Comparison of ENCODE assay signal across 8 cellular contexts in the genomic region with DNA sequence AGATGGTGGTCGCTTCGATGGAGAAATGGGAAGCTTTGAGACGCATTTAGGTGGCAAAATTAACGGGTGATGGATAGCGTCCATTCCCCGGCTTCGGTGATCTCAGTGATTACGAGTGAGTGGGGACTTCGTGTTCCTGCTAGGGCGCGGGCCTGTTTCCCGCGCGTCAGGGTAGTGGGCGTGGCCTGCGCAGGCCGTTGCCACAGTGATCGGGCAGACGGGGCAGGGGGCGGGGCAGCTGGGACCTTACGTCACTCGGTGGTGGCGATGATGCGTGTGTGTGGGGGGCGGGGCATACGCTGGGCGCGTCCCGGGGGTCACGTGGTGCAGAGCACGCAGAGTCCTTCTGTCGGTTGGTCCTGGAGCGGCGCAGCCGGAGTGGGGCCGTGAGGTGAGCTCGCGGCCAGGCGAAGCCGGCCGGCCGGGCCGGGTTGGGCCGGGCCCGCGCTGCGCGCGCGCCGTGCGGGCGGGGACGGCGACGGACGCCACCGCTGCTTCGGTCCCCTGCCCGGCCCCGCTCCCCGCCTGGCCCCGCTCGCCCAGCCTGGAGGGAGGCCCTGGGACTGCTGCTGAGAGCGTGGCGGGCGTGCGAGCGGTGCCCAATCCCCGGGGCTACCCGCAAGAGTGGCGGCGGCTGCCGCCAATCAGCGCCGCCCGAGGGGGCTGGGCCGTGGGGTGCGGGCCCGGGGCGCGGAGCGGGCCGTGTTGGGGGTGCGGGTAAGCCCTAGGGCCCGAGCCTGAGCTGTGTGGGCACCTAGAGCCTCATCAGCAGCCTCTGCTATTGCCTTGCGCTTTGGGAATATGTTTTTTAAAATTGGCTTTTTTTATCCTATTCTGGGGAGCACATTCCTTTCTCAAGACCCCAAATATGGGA. TPM values are rescaled to one million over a fixed set of nuclear protein-coding genes. Genes with fewer than 3 reads are reported as not detected.
DNase-seq lines count a peak whose midpoint lies in the region; ATAC-seq and TF ChIP-seq lines count a peak whose summit lies in the region.

A gene (plus strand): TSS at position 327 of the 874 bp plus-strand sequence. CDS start 29,508 bp downstream, outside the sequence.

- no peak for TF ChIP-seq CTCF in PC-9 (conservative IDR thresholded peaks at IDR 0.05)
- TF ChIP-seq CTCF in epithelial cell of proximal tubule (conservative IDR thresholded peaks at IDR 0.05; ENCODE audit: low read depth, low read length), result no peak

- peaks cover 43% of the 10 kb centered on the region for H3K79me2 ChIP-seq in PC-9 (ENCODE audit: low read depth)

- peaks cover 10% of the 10 kb centered on the region; the same call in 1 of the 2 replicates for H3K36me3 ChIP-seq in PC-9 (ENCODE audit: low read depth)
- H3K36me3 ChIP-seq in mucosa of rectum (ENCODE audit: control insufficient read depth in 2 of 2, insufficient read depth in 2 of 2, low read length in 2 of 2), result peaks cover 0 to 7% of the 10 kb centered on the region in 2 donors

- H3K4me2 ChIP-seq in PC-9, result peak within 1 kb of the TSS; percentile 100

- CTCF ChIA-PET in PC-9 (lab: Charles Lee), result interaction anchor here (0.7 to 1.8 kb wide), 2 partner anchors 29 to 183 kb away, joined by 3 to 9 read pairs; a partner anchor contains a TSS

- in situ Hi-C loops in KBM-7 (cut with MboI; ENCODE audit: low pct_unique_long_range_greater_than_20kb, low sequenced_read_pairs), result no loop called here

- BruUV-seq in PC-9 (replicated peaks; lab: Mats Ljungman, UMichigan), result no TSS peak

- H3K9me3 ChIP-seq in PC-9 (ENCODE audit: insufficient read depth, low read depth) (no peaks in the 10 kb centered on the region), mucosa of rectum (ENCODE audit: control insufficient read depth in 2 of 2, low read length in 2 of 2) (no peaks in the 10 kb centered on the region)

- ATAC-seq in GM21717 (IDR thresholded peaks at IDR 0.05; ENCODE audit: unreplicated experiment), result peak; percentile 83

- H3K27ac ChIP-seq in PC-9, result no peak within 1 kb of the TSS
- peak within 1 kb of the TSS; percentile 72 to 82 for H3K27ac ChIP-seq in mucosa of rectum (ENCODE audit: low read depth in 2 of 2, low read length in 2 of 2)

- peak within 1 kb of the TSS; percentile 87 to 95 for H3K9ac ChIP-seq in mucosa of rectum (ENCODE audit: low read depth in 1 of 2, low read length in 2 of 2)

- H3K4me3 ChIP-seq in PC-9 (peak within 1 kb of the TSS; percentile 87), epithelial cell of proximal tubule (ENCODE audit: low read depth, low read length) (peak within 1 kb of the TSS; percentile 83), mucosa of rectum (ENCODE audit: low read length in 2 of 2) (peak within 1 kb of the TSS; percentile 86 to 96)

- no peaks in the 10 kb centered on the region for H3K27me3 ChIP-seq in PC-9 (ENCODE audit: insufficient read depth, low read depth)
- H3K27me3 ChIP-seq in mucosa of rectum (ENCODE audit: control insufficient read depth in 2 of 2, insufficient read depth in 2 of 2, low read length in 2 of 2), result no peaks in the 10 kb centered on the region

- H2AFZ ChIP-seq in PC-9, result peak within 1 kb of the TSS; percentile 85

- peak; percentile 99 for DNase-seq in DMS53 (lab: John Stamatoyannopoulos, UW)
- peak; percentile 91 for DNase-seq in KBM-7
- peak; percentile 77 to 98 for DNase-seq in PC-9
- peak; percentile 99 for DNase-seq in activated T-cell treated with anti-CD3 and anti-CD28 coated beads, Interleukin-2, amount 50 U/mL, for 1 hour
- DNase-seq in epithelial cell of proximal tubule (ENCODE audit: low read depth), result peak; percentile 44
- peak; percentile 99 for DNase-seq in stimulated activated CD8-positive, alpha-beta memory T cell treated with anti-CD3 and anti-CD28 coated beads, Interleukin-4, amount 100 ng/mL, for 4 hours (ENCODE audit: low read depth in 2 of 2, low spot score in 1 of 2)

- no peaks in the 10 kb centered on the region for H4K20me1 ChIP-seq in PC-9 (ENCODE audit: insufficient read depth)

- H3F3A ChIP-seq in PC-9 (ENCODE audit: insufficient read depth, low read depth), result peaks cover 25% of the 10 kb centered on the region

- POLR2A ChIA-PET in PC-9 (lab: Charles Lee; ENCODE audit: unreplicated experiment), result interaction anchor here (0.5 to 1.9 kb wide), 8 partner anchors 30 to 1387 kb away, joined by 4 to 65 read pairs (median 5); a partner anchor contains a TSS

- intact Hi-C loops in PC-9 (cut with micrococcal nuclease; ENCODE audit: unreplicated experiment), result loop anchor here (1.0 to 10.0 kb wide), 2 partner anchors 30 to 113 kb away; a partner anchor contains a TSS

- H3K4me1 ChIP-seq in PC-9 (replicated peaks; ENCODE audit: insufficient read depth), result peaks cover 24% of the 10 kb centered on the region
- H3K4me1 ChIP-seq in mucosa of rectum (ENCODE audit: control insufficient read depth in 2 of 2, insufficient read depth in 2 of 2, low read length in 2 of 2), result peaks cover 31 to 40% of the 10 kb centered on the region in 2 donors

- H3K9me2 ChIP-seq in PC-9 (ENCODE audit: insufficient read depth), result no peaks in the 10 kb centered on the region

RNA-seq across cellular contexts. Expression of the gene that starts here (rescaled TPM):
- total RNA-seq in PC-9 (2021) (59.8 and 60.2 TPM in 2 replicates), epithelial cell of proximal tubule (19.0 and 28.4 TPM in 2 replicates)

Comparison
In these comparisons a context has a peak if more than half of its experiments do, and no peak if none do; other contexts are left out.
1. DNase-seq: peak in every context shown above with its lines; median percentile 99 in DMS53; 99 in activated T-cell treated with anti-CD3 and anti-CD28 coated beads, Interleukin-2, amount 50 U/mL, for 1 hour; 99 in stimulated activated CD8-positive, alpha-beta memory T cell treated with anti-CD3 and anti-CD28 coated beads, Interleukin-4, amount 100 ng/mL, for 4 hours; 91 in KBM-7; 88 in PC-9; 44 in epithelial cell of proximal tubule.